8 cellular contexts compared by ENCODE assay signal in genomic region chr11:74702383-74703007, GRCh38. TPM values are rescaled to one million over a fixed set of nuclear protein-coding genes. Genes with fewer than 3 reads are reported as not detected.
DNase-seq lines count a peak whose midpoint lies in the region; ATAC-seq, FAIRE-seq and TF ChIP-seq lines count a peak whose summit lies in the region.

No MANE protein-coding gene starts in this region.

- no peak for FAIRE-seq in urothelium cell line (lab: Jason Lieb, UNC)

- ATAC-seq in GM19455 (IDR thresholded peaks at IDR 0.05; ENCODE audit: unreplicated experiment) = no peak

- TF ChIP-seq CTCF in GM12873 (IDR thresholded peaks at IDR 0.05; ENCODE audit: insufficient read depth, low read depth, low read length, missing control alignments) = peak; percentile 90
- TF ChIP-seq CTCF in foreskin fibroblast (IDR thresholded peaks at IDR 0.05; ENCODE audit: low read depth, low read length) = peak; percentile 99
- TF ChIP-seq CTCF in ovary (IDR thresholded peaks at IDR 0.05) = peak; percentile 52 to 62 (median 58)

- no peaks in the 10 kb centered on the region for H3K9me3 Mint-ChIP-seq in activated T-helper 2 cell treated with anti-CD3 and anti-CD28 coated beads, Interferon-gamma antibody, Interleukin-2, Interleukin-4, amounts not matched to agents 10 μg/mL and 5 μg/mL and 100 μg/mL, durations not matched to agents 14 hours and 24 hours and 36 hours

- no peaks in the 10 kb centered on the region for H3K36me3 ChIP-seq in ovary

- intact Hi-C loops in activated T-helper 2 cell treated with anti-CD3 and anti-CD28 coated beads, Interferon-gamma antibody, Interleukin-2, Interleukin-4, amounts not matched to agents 10 μg/mL and 5 μg/mL and 100 μg/mL, durations not matched to agents 14 hours and 24 hours and 36 hours (cut with micrococcal nuclease) = loop anchor here (1.0 kb wide), 1 partner anchor 168 kb away; no protein-coding TSS in a partner anchor
- intact Hi-C loops in ovary (cut with DNase I) = no loop called here

- H3K27ac Mint-ChIP-seq in activated T-helper 2 cell treated with anti-CD3 and anti-CD28 coated beads, Interferon-gamma antibody, Interleukin-2, Interleukin-4, amounts not matched to agents 10 μg/mL and 5 μg/mL and 100 μg/mL, durations not matched to agents 14 hours and 24 hours and 36 hours = no peak overlapping the region

- H3K4me1 Mint-ChIP-seq in activated T-helper 2 cell treated with anti-CD3 and anti-CD28 coated beads, Interferon-gamma antibody, Interleukin-2, Interleukin-4, amounts not matched to agents 10 μg/mL and 5 μg/mL and 100 μg/mL, durations not matched to agents 14 hours and 24 hours and 36 hours (ENCODE audit: low read depth) = peaks cover under 1% of the 10 kb centered on the region

- H3K4me3 ChIP-seq in foreskin fibroblast (ENCODE audit: low read depth in 1 of 2, low read length in 2 of 2) = no peak overlapping the region
- no peak overlapping the region for H3K4me3 ChIP-seq in ovary

- no peak overlapping the region for H3K4me3 Mint-ChIP-seq in activated T-helper 2 cell treated with anti-CD3 and anti-CD28 coated beads, Interferon-gamma antibody, Interleukin-2, Interleukin-4, amounts not matched to agents 10 μg/mL and 5 μg/mL and 100 μg/mL, durations not matched to agents 14 hours and 24 hours and 36 hours (ENCODE audit: low read depth)

- peaks cover 3% of the 10 kb centered on the region for H3K27me3 Mint-ChIP-seq in activated T-helper 2 cell treated with anti-CD3 and anti-CD28 coated beads, Interferon-gamma antibody, Interleukin-2, Interleukin-4, amounts not matched to agents 10 μg/mL and 5 μg/mL and 100 μg/mL, durations not matched to agents 14 hours and 24 hours and 36 hours (ENCODE audit: low read depth)

- peaks cover under 1% of the 10 kb centered on the region for H3K4me1 ChIP-seq in ovary (ENCODE audit: insufficient read depth)

- no peak for TF ChIP-seq POLR2A in ovary (IDR thresholded peaks at IDR 0.05)

- H3K36me3 Mint-ChIP-seq in activated T-helper 2 cell treated with anti-CD3 and anti-CD28 coated beads, Interferon-gamma antibody, Interleukin-2, Interleukin-4, amounts not matched to agents 10 μg/mL and 5 μg/mL and 100 μg/mL, durations not matched to agents 14 hours and 24 hours and 36 hours (ENCODE audit: low read depth) = no peaks in the 10 kb centered on the region

- 57 to 63% (median 62%) methylated on average over 15 of the region's 15 CpGs for WGBS in ovary, 3 donors

- DNase-seq in Kasumi-1 (lab: John Stamatoyannopoulos, UW) (peak; percentile 83 to 87), SHP77 (lab: John Stamatoyannopoulos, UW) (peak; percentile 70 to 74), foreskin fibroblast (peak; percentile 37 to 83), ovary (peak in 4 of 5 donors; percentile 62 to 71 (median 66)), urothelium cell line (ENCODE audit: low spot score) (peak; percentile 78)
- peak; percentile 45 for DNase-seq in activated T-helper 2 cell treated with anti-CD3 and anti-CD28 coated beads, Interferon-gamma antibody, Interleukin-2, Interleukin-4, amounts not matched to agents 10 μg/mL and 5 μg/mL and 100 μg/mL, durations not matched to agents 14 hours and 24 hours and 36 hours (ENCODE audit: low spot score)

- H3K27ac ChIP-seq in ovary = no peak overlapping the region

- TF ChIP-seq EP300 in ovary (IDR thresholded peaks at IDR 0.05) = no peak

- H3K27me3 ChIP-seq in ovary = no peaks in the 10 kb centered on the region

- H3K9me3 ChIP-seq in ovary = no peaks in the 10 kb centered on the region

RNA-seq across cellular contexts. Expression of gene CHRDL2, which starts 28.7 kb away (rescaled TPM):
- total RNA-seq in activated T-helper 2 cell treated with anti-CD3 and anti-CD28 coated beads, Interferon-gamma antibody, Interleukin-2, Interleukin-4, amounts not matched to agents 10 μg/mL and 5 μg/mL and 100 μg/mL, durations not matched to agents 14 hours and 24 hours and 36 hours = not detected in 2 replicates
- 10 to 100 TPM in 1 of 7 donors, 1 to 10 TPM in 2, not detected in 4; 1.9 to 12.3 (median 2.7) TPM for total RNA-seq in ovary
- 1 to 10 TPM in 1 of 2 donors, under 1 TPM in 1; 0.22 to 5.1 TPM for polyA plus RNA-seq in ovary

RNA-seq across cellular contexts. Expression of gene RNF169, which starts 46.2 kb away (rescaled TPM):
- total RNA-seq in activated T-helper 2 cell treated with anti-CD3 and anti-CD28 coated beads, Interferon-gamma antibody, Interleukin-2, Interleukin-4, amounts not matched to agents 10 μg/mL and 5 μg/mL and 100 μg/mL, durations not matched to agents 14 hours and 24 hours and 36 hours = 14.3 and 14.4 TPM in 2 replicates
- 10 to 100 TPM; 19.0 to 26.1 (median 23.0) TPM for total RNA-seq in ovary
- polyA plus RNA-seq in ovary = 10 to 100 TPM in 1 of 2 donors, 1 to 10 TPM in 1; 7.1 to 10.5 TPM
